ENCODE assay signal across 8 cellular contexts in genomic region chr16:70653809-70654771, GRCh38. TPM values are rescaled to one million over a fixed set of nuclear protein-coding genes. Genes with fewer than 3 reads are reported as not detected.
A peak's percentile ranks its signal among the peaks of the same experiment; 100 is the strongest.
DNase-seq lines count a peak whose midpoint lies in the region; ATAC-seq and TF ChIP-seq lines count a peak whose summit lies in the region.

No MANE protein-coding gene starts in this region.

- H3K4me1 ChIP-seq in GM23338 (ENCODE audit: insufficient read depth), result no peaks in the 10 kb centered on the region
- peaks cover 0 to 3% of the 10 kb centered on the region in 2 donors for H3K4me1 ChIP-seq in breast epithelium

- no peak overlapping the region for H3K27ac Mint-ChIP-seq in GM23338

- H2AFZ ChIP-seq in GM23338, result no peak overlapping the region

- H3K9me2 ChIP-seq in GM23338 (ENCODE audit: insufficient read depth), result no peaks in the 10 kb centered on the region

- no peaks in the 10 kb centered on the region for H3K79me2 ChIP-seq in GM23338 (replicated peaks; ENCODE audit: insufficient read depth)

- H3K27ac ChIP-seq in GM23338 (ENCODE audit: low read depth) (no peak overlapping the region), WERI-Rb-1 (peak overlapping the region; percentile 65), breast epithelium (peak overlapping the region; percentile 13 to 32)

- peaks cover 15% of the 10 kb centered on the region for H3K4me1 Mint-ChIP-seq in GM23338

- peak; percentile 48 for DNase-seq in BJ (ENCODE audit: low read depth)
- peak; percentile 88 for DNase-seq in GM23338 (ENCODE audit: low spot score)
- DNase-seq in NCI-H2107 treated with DMSO at 0.1 percent for 48 hours (lab: John Stamatoyannopoulos, UW; ENCODE audit: unreplicated experiment), result peak; percentile 80
- peak; percentile 87 for DNase-seq in WERI-Rb-1
- peak; percentile 79 to 87 for DNase-seq in breast epithelium (ENCODE audit: low spot score in 2 of 2)
- DNase-seq in iris pigment epithelial cell (ENCODE audit: low read depth), result peak; percentile 78
- DNase-seq in stimulated activated CD4-positive, alpha-beta T cell treated with anti-CD3 and anti-CD28 coated beads, Interleukin-12 subunit alpha, Interleukin-12 subunit beta, amount 100 ng/mL, for 24 hours (ENCODE audit: low read depth in 2 of 2), result peak; percentile 59 to 84

- POLR2A ChIA-PET in BJ (lab: Charles Lee), result no interaction called here

- CTCF ChIA-PET in BJ (lab: Yijun Ruan, JAX), result interaction anchor here (0.6 to 5.8 kb wide), 41 partner anchors 12 to 329 kb away, joined by 3 to 63 read pairs (median 5); no protein-coding TSS in a partner anchor

- H3K9me3 ChIP-seq in WERI-Rb-1 (ENCODE audit: severe bottlenecking) (no peaks in the 10 kb centered on the region), breast epithelium (no peaks in the 10 kb centered on the region)

- H3K36me3 Mint-ChIP-seq in GM23338 (ENCODE audit: low read depth), result peaks cover 8% of the 10 kb centered on the region

- H3K4me3 Mint-ChIP-seq in GM23338, result no peak overlapping the region

- no peaks in the 10 kb centered on the region for H3K27me3 ChIP-seq in BJ (ENCODE audit: control insufficient read depth, insufficient read depth, low read length)
- no peaks in the 10 kb centered on the region for H3K27me3 ChIP-seq in GM23338 (ENCODE audit: insufficient read depth)
- no peaks in the 10 kb centered on the region for H3K27me3 ChIP-seq in WERI-Rb-1 (ENCODE audit: insufficient read depth, low read depth, severe bottlenecking)
- no peaks in the 10 kb centered on the region for H3K27me3 ChIP-seq in breast epithelium

- H3K4me3 ChIP-seq in BJ (ENCODE audit: low read depth, low read length) (peak overlapping the region; percentile 17; the same call in 1 of the 2 replicates), GM23338 (no peak overlapping the region), WERI-Rb-1 (ENCODE audit: low read depth, low read length) (peak overlapping the region; percentile 29), breast epithelium (peak overlapping the region; percentile 11 to 52 (median 20))

- intact Hi-C loops in breast epithelium (cut with DNase I; ENCODE audit: low total_unique reads), result loop anchor here (10.0 kb wide), 1 partner anchor 119 kb away; no protein-coding TSS in a partner anchor

- H4K20me1 ChIP-seq in GM23338 (replicated peaks; ENCODE audit: insufficient read depth), result no peaks in the 10 kb centered on the region

- no peaks in the 10 kb centered on the region for H3K36me3 ChIP-seq in BJ (ENCODE audit: control insufficient read depth, insufficient read depth, low read length)
- H3K36me3 ChIP-seq in GM23338 (ENCODE audit: insufficient read depth), result no peaks in the 10 kb centered on the region
- H3K36me3 ChIP-seq in WERI-Rb-1, result no peaks in the 10 kb centered on the region
- no peaks in the 10 kb centered on the region for H3K36me3 ChIP-seq in breast epithelium

- peaks cover under 1% of the 10 kb centered on the region; the same call in 1 of the 3 replicates for H3K9me3 Mint-ChIP-seq in GM23338

- TF ChIP-seq CTCF in BJ (IDR thresholded peaks at IDR 0.05; ENCODE audit: insufficient read depth, low read depth, low read length) (peak; percentile 75), GM23338 (conservative IDR thresholded peaks at IDR 0.05; ENCODE audit: low read depth in 2 of 2) (peak; percentile 96 to 99), WERI-Rb-1 (IDR thresholded peaks at IDR 0.05; ENCODE audit: low read depth, low read length) (peak; percentile 72), breast epithelium (IDR thresholded peaks at IDR 0.05) (peak; percentile 97 to 98 (median 97))

- no peak overlapping the region for H3K4me2 ChIP-seq in GM23338

- no peak for TF ChIP-seq POLR2A in breast epithelium (IDR thresholded peaks at IDR 0.05)

- peak; percentile 74 for ATAC-seq in GM23338
- ATAC-seq in GM21360 (IDR thresholded peaks at IDR 0.05; ENCODE audit: unreplicated experiment), result no peak

- H3F3A ChIP-seq in GM23338 (replicated peaks; ENCODE audit: low read depth), result no peaks in the 10 kb centered on the region

- H3K27me3 Mint-ChIP-seq in GM23338 (ENCODE audit: insufficient read depth, low read depth, poor library complexity), result peaks cover 4% of the 10 kb centered on the region

TF ChIP-seq in GM23338, 12 proteins besides CTCF, POLR2A, EP300 and RAD21:
- no peak for TF ChIP-seq NANOG (IDR thresholded peaks at IDR 0.05; ENCODE audit: borderline replicate concordance)
- no peak for TF ChIP-seq POLR2AphosphoS5 (IDR thresholded peaks at IDR 0.05; ENCODE audit: low read depth)
- no peak for TF ChIP-seq EZH2 (IDR thresholded peaks at IDR 0.05; ENCODE audit: low read depth, unreplicated experiment)
- no peak for TF ChIP-seq CREB1 (CRISPR knock-in tag; IDR thresholded peaks at IDR 0.05; ENCODE audit: low read depth)
- no peak for TF ChIP-seq ZNF114 (CRISPR knock-in tag; IDR thresholded peaks at IDR 0.05)
- TF ChIP-seq JUNB (IDR thresholded peaks at IDR 0.05; ENCODE audit: unreplicated experiment), result no peak
- TF ChIP-seq ZNF462 (CRISPR knock-in tag; IDR thresholded peaks at IDR 0.05), result no peak

RNA-seq across cellular contexts. Expression of gene IL34, which starts 7.7 kb away (rescaled TPM):
- polyA plus RNA-seq in BJ (2011; rRNA removed) (0.45 and 0.70 TPM in 2 replicates), GM23338 (2016; fragmentation: Nextera tagmentation; extraction: Ambion mirVana) (3.1 and 4.3 TPM in 2 replicates)
- polyA minus RNA-seq in BJ (2011; rRNA and poly(A)+ RNA removed), result 0.33 and 0.98 TPM in 2 replicates
- 4.6 and 6.6 TPM in 2 replicates for total RNA-seq in GM23338 (2014; rRNA removed; shearing (Covaris generic))
- total RNA-seq in breast epithelium, result 10 to 100 TPM in 1 of 3 donors, 1 to 10 TPM in 1, under 1 TPM in 1; 0.64 to 37.9 (median 7.5) TPM

RNA-seq across cellular contexts. Expression of gene MTSS2, which starts 31.8 kb away (rescaled TPM):
- polyA plus RNA-seq in BJ (2011; rRNA removed) (86.4 and 170 TPM in 2 replicates), GM23338 (2016; fragmentation: Nextera tagmentation; extraction: Ambion mirVana) (1.6 and 1.9 TPM in 2 replicates)
- 95.7 and 103 TPM in 2 replicates for polyA minus RNA-seq in BJ (2011; rRNA and poly(A)+ RNA removed)
- total RNA-seq in GM23338 (2014; rRNA removed; shearing (Covaris generic)), result 16.5 and 19.6 TPM in 2 replicates
- 10 to 100 TPM in 2 of 3 donors, 1 to 10 TPM in 1; 9.4 to 28.8 (median 22.8) TPM for total RNA-seq in breast epithelium
